ENCODE assay signal across 25 cellular contexts in the genomic region with DNA sequence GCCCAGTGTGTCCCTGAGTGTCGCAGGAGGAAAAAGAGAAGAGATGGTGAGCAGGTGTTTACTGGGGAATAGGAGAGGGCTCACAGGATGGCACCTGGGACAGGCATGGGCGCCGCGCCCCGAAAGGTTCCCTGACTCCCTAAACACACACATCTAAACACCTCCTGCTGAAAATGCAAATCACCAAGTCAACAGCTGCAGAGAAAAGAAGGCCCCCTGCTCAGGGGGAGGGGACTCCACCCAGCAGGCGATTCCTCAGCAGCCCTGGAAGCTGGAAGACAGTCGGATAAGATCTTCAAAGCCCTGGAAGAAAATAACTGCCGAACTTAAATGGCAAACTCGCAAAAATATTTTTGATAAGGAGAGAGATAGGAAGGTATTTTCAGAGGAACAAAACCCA.
A peak's percentile ranks its signal among the peaks of the same experiment; 100 is the strongest.
DNase-seq lines count a peak whose midpoint lies in the region; ATAC-seq, FAIRE-seq and TF ChIP-seq lines count a peak whose summit lies in the region.
"Had no signal": no experiment of that assay in that cellular context is flagged by ENCODE, and none has a peak within 500 bp of the region (broad histone marks: within the 10 kb centered on the region; RNA-seq: fewer than 3 reads in every experiment).

No MANE protein-coding gene starts in this region.

- H3K36me3 Mint-ChIP-seq in astrocyte (ENCODE audit: low read depth, unreplicated experiment) (no peaks in the 10 kb centered on the region), type B pancreatic cell (peaks cover 5% of the 10 kb centered on the region)

- no peaks in the 10 kb centered on the region for H3K36me3 ChIP-seq in astrocyte (ENCODE audit: insufficient read depth, low read length)
- H3K36me3 ChIP-seq: BLaER1, breast epithelium, heart right ventricle, pancreas, sigmoid colon had no signal

- ATAC-seq in HG03280 (IDR thresholded peaks at IDR 0.05; ENCODE audit: unreplicated experiment), result no peak
- ATAC-seq: A549; activated naive CD8-positive, alpha-beta T cell treated with anti-CD3 and anti-CD28 coated beads, Interleukin-2, amount 50 U/mL, for 24 hours; heart right ventricle; pancreas had no signal

- H3K4me1 ChIP-seq in astrocyte (ENCODE audit: insufficient read depth, low read length), result no peaks in the 10 kb centered on the region
- H3K4me1 ChIP-seq: A549, breast epithelium, Caco-2, heart right ventricle, pancreas, sigmoid colon had no signal

- H4K20me1 ChIP-seq in astrocyte (ENCODE audit: insufficient read depth, low read length), result no peaks in the 10 kb centered on the region
- H4K20me1 ChIP-seq: BLaER1 had no signal

- no peak for FAIRE-seq in astrocyte (lab: Jason Lieb, UNC)
- FAIRE-seq in HTR-8/SVneo (lab: Jason Lieb, UNC), result no peak
- FAIRE-seq: A549, endothelial cell of umbilical vein, kidney, pancreas had no signal

- H3K4me1 Mint-ChIP-seq in astrocyte (ENCODE audit: low read depth, unreplicated experiment) (peaks cover 7% of the 10 kb centered on the region), type B pancreatic cell (ENCODE audit: unreplicated experiment) (peaks cover 15% of the 10 kb centered on the region)
- H3K4me1 Mint-ChIP-seq: activated CD4-positive, alpha-beta T cell treated with anti-CD3 and anti-CD28 coated beads, Interleukin-2, amount 10 ng/mL, durations not matched to agents 7 days and 5 days had no signal

- peaks cover 12% of the 10 kb centered on the region for H3K9me3 ChIP-seq in astrocyte (ENCODE audit: insufficient read depth, low read depth, low read length)
- H3K9me3 ChIP-seq: A549, BLaER1, breast epithelium, Caco-2, heart right ventricle, pancreas, sigmoid colon had no signal

- H3K4me3 Mint-ChIP-seq in astrocyte (ENCODE audit: unreplicated experiment), result peak overlapping the region; percentile 40
- H3K4me3 Mint-ChIP-seq in type B pancreatic cell, result peak overlapping the region; percentile 0
- H3K4me3 Mint-ChIP-seq: activated CD4-positive, alpha-beta T cell treated with anti-CD3 and anti-CD28 coated beads, Interleukin-2, amount 10 ng/mL, durations not matched to agents 7 days and 5 days; activated naive CD8-positive, alpha-beta T cell treated with anti-CD3 and anti-CD28 coated beads, Interleukin-2, amount 50 U/mL, for 24 hours had no signal

- H3K27ac Mint-ChIP-seq in astrocyte (ENCODE audit: unreplicated experiment) (peak overlapping the region; percentile 50), type B pancreatic cell (no peak overlapping the region)
- H3K27ac Mint-ChIP-seq: activated CD4-positive, alpha-beta T cell treated with anti-CD3 and anti-CD28 coated beads, Interleukin-2, amount 10 ng/mL, durations not matched to agents 7 days and 5 days; activated naive CD8-positive, alpha-beta T cell treated with anti-CD3 and anti-CD28 coated beads, Interleukin-2, amount 50 U/mL, for 24 hours had no signal

- DNase-seq in NOMO-1 treated with DMSO at 0.1 percent for 48 hours (lab: John Stamatoyannopoulos, UW; ENCODE audit: unreplicated experiment) (peak; percentile 16), NOMO-1 (lab: John Stamatoyannopoulos, UW; ENCODE audit: unreplicated experiment in 2 of 2) (no peak), astrocyte (ENCODE audit: low read depth) (no peak), islet precursor cell (peak; percentile 84), type B pancreatic cell (ENCODE audit: extremely low spot score, unreplicated experiment) (no peak), HTR-8/SVneo (ENCODE audit: insufficient read length, low spot score) (no peak)
- DNase-seq in activated CD8-positive, alpha-beta memory T cell treated with anti-CD3 and anti-CD28 coated beads for 24 hours, result no peak
- DNase-seq: activated CD4-positive, alpha-beta T cell treated with anti-CD3 and anti-CD28 coated beads, Interleukin-2, amount 10 ng/mL, durations not matched to agents 7 days and 5 days; activated naive CD8-positive, alpha-beta T cell treated with anti-CD3 and anti-CD28 coated beads, Interleukin-2, amount 50 U/mL, for 24 hours; Caco-2; cortex of kidney; heart right ventricle; KBM-7; kidney; mammary epithelial cell; NCI-H2029; NCI-H82; pancreas; PC-9; sigmoid colon had no signal

- H3K4me3 ChIP-seq in astrocyte (ENCODE audit: insufficient read depth, low read depth, low read length), result no peak overlapping the region
- H3K4me3 ChIP-seq: A549, BLaER1, breast epithelium, heart right ventricle, pancreas, PC-9, sigmoid colon had no signal

- peaks cover 2% of the 10 kb centered on the region for H3K27me3 ChIP-seq in astrocyte (ENCODE audit: insufficient read depth, low read length)

- H3K9me3 Mint-ChIP-seq in astrocyte (ENCODE audit: unreplicated experiment) (no peaks in the 10 kb centered on the region), type B pancreatic cell (no peaks in the 10 kb centered on the region)
- H3K9me3 Mint-ChIP-seq: activated CD4-positive, alpha-beta T cell treated with anti-CD3 and anti-CD28 coated beads, Interleukin-2, amount 10 ng/mL, durations not matched to agents 7 days and 5 days; activated naive CD8-positive, alpha-beta T cell treated with anti-CD3 and anti-CD28 coated beads, Interleukin-2, amount 50 U/mL, for 24 hours had no signal

- TF ChIP-seq CTCF in astrocyte (IDR thresholded peaks at IDR 0.05; ENCODE audit: insufficient read depth, low read depth, low read length) (no peak), type B pancreatic cell (conservative IDR thresholded peaks at IDR 0.05) (no peak)

- no peak overlapping the region for H3K27ac ChIP-seq in astrocyte (ENCODE audit: low read depth, low read length)
- H3K27ac ChIP-seq: A549, BLaER1, breast epithelium, heart right ventricle, pancreas, PC-9, sigmoid colon had no signal

- H3K27me3 Mint-ChIP-seq in astrocyte (ENCODE audit: low read depth, unreplicated experiment), result peaks cover 42% of the 10 kb centered on the region
- H3K27me3 Mint-ChIP-seq in type B pancreatic cell, result peaks cover 27% of the 10 kb centered on the region

- no peaks in the 10 kb centered on the region for H3K79me2 ChIP-seq in astrocyte (ENCODE audit: insufficient read depth, low read length)

- H3K9ac ChIP-seq in astrocyte (ENCODE audit: low read length), result no peak overlapping the region
- H3K9ac ChIP-seq: BLaER1 had no signal

- H3K4me2 ChIP-seq in astrocyte (ENCODE audit: low read length), result no peak overlapping the region
- H3K4me2 ChIP-seq: A549, BLaER1, PC-9 had no signal

- no peak overlapping the region for H2AFZ ChIP-seq in astrocyte (ENCODE audit: low read depth, low read length)
- H2AFZ ChIP-seq: PC-9 had no signal

Comparison
In these comparisons a context has a peak if more than half of its experiments do, and no peak if none do; other contexts are left out.
1. DNase-seq: peak in NOMO-1 treated with DMSO at 0.1 percent for 48 hours (single experiment) and islet precursor cell (single experiment); none in NOMO-1 (0 of 2), astrocyte (single experiment), type B pancreatic cell (single experiment), HTR-8/SVneo (single experiment) and activated CD8-positive, alpha-beta memory T cell treated with anti-CD3 and anti-CD28 coated beads for 24 hours (single experiment).